Comparison of ENCODE assay signal across 14 cellular contexts in genomic region chr5:109388407-109388806, GRCh38. TPM values are rescaled to one million over a fixed set of nuclear protein-coding genes. Genes with fewer than 3 reads are reported as not detected.
DNase-seq lines count a peak whose midpoint lies in the region; TF ChIP-seq lines count a peak whose summit lies in the region.
"Had no signal": no experiment of that assay in that cellular context is flagged by ENCODE, and none has a peak within 500 bp of the region (broad histone marks: within the 10 kb centered on the region; RNA-seq: fewer than 3 reads in every experiment).

No MANE protein-coding gene starts in this region.

- H3K4me1 ChIP-seq in mammary epithelial cell (ENCODE audit: insufficient read depth, low read length) (peaks cover 14% of the 10 kb centered on the region), mesenchymal stem cell (ENCODE audit: control insufficient read depth, insufficient read depth, low read depth, low read length) (peaks cover 3% of the 10 kb centered on the region)

- no peak for DNase-seq in Calu3
- peak; percentile 29 for DNase-seq in LHCN-M2 (ENCODE audit: low read depth)
- no peak for DNase-seq in mammary epithelial cell
- peak; percentile 48 for DNase-seq in mesenchymal stem cell
- DNase-seq in NCI-H1417 treated with DMSO at 0.1 percent for 48 hours (lab: John Stamatoyannopoulos, UW): no peak
- no peak for DNase-seq in middle frontal gyrus (ENCODE audit: extremely low spot score, low spot score)
- no peak for DNase-seq in GM19240 (ENCODE audit: insufficient read length, low spot score)
- DNase-seq: activated T-cell treated with anti-CD3 and anti-CD28 coated beads, Interleukin-2, amount 50 U/mL, for 24 hours; anterior cingulate cortex; KG1; NCI-H2081; pancreas; stimulated activated CD4-positive, alpha-beta T cell treated with anti-CD3 and anti-CD28 coated beads, Interleukin-12 subunit alpha, Interleukin-12 subunit beta, amount 100 ng/mL, for 4 hours had no signal

- in situ Hi-C loops in mammary epithelial cell (cut with MboI; ENCODE audit: low sequenced_read_pairs in 2 of 2): no loop called here

- no peak overlapping the region for H2BK5ac ChIP-seq in mesenchymal stem cell (ENCODE audit: low read depth, low read length, poor library complexity, severe bottlenecking)

- TF ChIP-seq CTCF in Calu3 (IDR thresholded peaks at IDR 0.05; ENCODE audit: unreplicated experiment) (no peak), mammary epithelial cell (conservative IDR thresholded peaks at IDR 0.05 in 1 of 2, IDR thresholded peaks at IDR 0.05 in 1 of 2; ENCODE audit: extremely low read depth in 1 of 2, insufficient read depth in 1 of 2, low read depth in 1 of 2, low read length in 2 of 2) (no peak)

- H3K79me1 ChIP-seq in mesenchymal stem cell (replicated peaks; ENCODE audit: low read length, poor library complexity, severe bottlenecking): peaks cover 3% of the 10 kb centered on the region

- H3K14ac ChIP-seq in mesenchymal stem cell (ENCODE audit: low read length in 2 of 2): no peak overlapping the region

- CTCF ChIA-PET in Calu3 (lab: Charles Lee): no interaction called here
- CTCF ChIA-PET in mammary epithelial cell (lab: Charles Lee; ENCODE audit: low non-redundant PET): no interaction called here

- no peaks in the 10 kb centered on the region for H3K27me3 Mint-ChIP-seq in Calu3 (ENCODE audit: unreplicated experiment)
- H3K27me3 Mint-ChIP-seq: activated T-cell treated with anti-CD3 and anti-CD28 coated beads, Interleukin-2, amount 50 U/mL, for 24 hours had no signal

- peaks cover 24% of the 10 kb centered on the region for H3K36me3 Mint-ChIP-seq in Calu3 (ENCODE audit: insufficient read depth, unreplicated experiment)

- no peaks in the 10 kb centered on the region for H3K27me3 ChIP-seq in mammary epithelial cell (ENCODE audit: insufficient read depth, low read length)
- H3K27me3 ChIP-seq in mesenchymal stem cell (ENCODE audit: control insufficient read depth in 1 of 2, insufficient read depth in 1 of 2, low read length in 2 of 2): no peaks in the 10 kb centered on the region
- H3K27me3 ChIP-seq: pancreas had no signal

- H2AFZ ChIP-seq in mammary epithelial cell (ENCODE audit: low read depth, low read length) (no peak overlapping the region), mesenchymal stem cell (ENCODE audit: low read depth, low read length) (no peak overlapping the region)

- no peaks in the 10 kb centered on the region for H3K9me3 ChIP-seq in mammary epithelial cell (replicated peaks; ENCODE audit: insufficient read depth, low read length)
- H3K9me3 ChIP-seq in mesenchymal stem cell (ENCODE audit: control insufficient read depth, low read length): no peaks in the 10 kb centered on the region
- H3K9me3 ChIP-seq: pancreas, thoracic aorta had no signal

- H3K9me3 Mint-ChIP-seq in Calu3 (ENCODE audit: low read depth, unreplicated experiment): no peaks in the 10 kb centered on the region
- H3K9me3 Mint-ChIP-seq: activated T-cell treated with anti-CD3 and anti-CD28 coated beads, Interleukin-2, amount 50 U/mL, for 24 hours had no signal

- no peaks in the 10 kb centered on the region for H4K20me1 ChIP-seq in mammary epithelial cell (ENCODE audit: insufficient read depth, low read length)

- peak overlapping the region; percentile 15 for H3K27ac Mint-ChIP-seq in Calu3 (ENCODE audit: unreplicated experiment)

- H3K4me3 ChIP-seq in mammary epithelial cell (replicated peaks in 1 of 3; ENCODE audit: insufficient read depth in 1 of 3, low read depth in 2 of 3, low read length in 3 of 3) (no peak overlapping the region), mesenchymal stem cell (ENCODE audit: insufficient read depth in 1 of 2, low read depth in 1 of 2, low read length in 2 of 2) (no peak overlapping the region)
- H3K4me3 ChIP-seq: pancreas, thoracic aorta had no signal

- no peak overlapping the region for H3K4ac ChIP-seq in mesenchymal stem cell (ENCODE audit: low read depth in 1 of 2, low read length in 2 of 2)

- no peak overlapping the region for H2BK120ac ChIP-seq in mesenchymal stem cell (ENCODE audit: low read depth, low read length)

- H4K8ac ChIP-seq in mesenchymal stem cell (ENCODE audit: low read length): no peak overlapping the region

- H3K18ac ChIP-seq in mesenchymal stem cell (ENCODE audit: low read depth in 1 of 2, low read length in 2 of 2): peak overlapping the region in 1 of 2 experiments; percentile 59

- no peak overlapping the region for H3K23ac ChIP-seq in mesenchymal stem cell (ENCODE audit: low read length in 2 of 2)

- peaks cover 69% of the 10 kb centered on the region for H3K4me1 Mint-ChIP-seq in Calu3 (ENCODE audit: low read depth, unreplicated experiment)

- no peak overlapping the region for H2BK15ac ChIP-seq in mesenchymal stem cell (ENCODE audit: low read depth, poor library complexity, severe bottlenecking)

- dilution Hi-C loops in mammary epithelial cell (cut with HindIII; ENCODE audit: low sequenced_read_pairs): no loop called here

- H3K27ac ChIP-seq in mammary epithelial cell (ENCODE audit: insufficient read depth, low read depth, low read length) (peak overlapping the region; percentile 11), mesenchymal stem cell (ENCODE audit: low read length, poor library complexity, severe bottlenecking) (no peak overlapping the region)
- H3K27ac ChIP-seq: thoracic aorta had no signal

- BruUV-seq in Calu3 (replicated peaks; lab: Mats Ljungman, UMichigan): no TSS peak
- no TSS peak for BruUV-seq in mammary epithelial cell (replicated peaks; lab: Mats Ljungman, UMichigan)

- peak overlapping the region; percentile 25 for H3K4me2 ChIP-seq in mammary epithelial cell (ENCODE audit: insufficient read depth, low read depth, low read length)
- no peak overlapping the region for H3K4me2 ChIP-seq in mesenchymal stem cell (ENCODE audit: low read length, poor library complexity, severe bottlenecking)

- WGBS in mammary epithelial cell (ENCODE audit: low coverage, missing lambda C conversion rate): 89% methylated on average over 2 of the region's 2 CpGs
- WGBS in mesenchymal stem cell: no CpG with 5 or more reads among the region's 2 CpGs

- H2BK12ac ChIP-seq in mesenchymal stem cell (ENCODE audit: low read length in 2 of 2): peak overlapping the region in 1 of 2 experiments; percentile 14

- H3K9ac ChIP-seq in mammary epithelial cell (ENCODE audit: insufficient read depth, low read length) (no peak overlapping the region), mesenchymal stem cell (ENCODE audit: low read length) (no peak overlapping the region)

- H2AK5ac ChIP-seq in mesenchymal stem cell (ENCODE audit: low read length, severe bottlenecking): no peak overlapping the region

- no peak overlapping the region for H3K4me3 Mint-ChIP-seq in Calu3 (ENCODE audit: low read depth, unreplicated experiment)
- H3K4me3 Mint-ChIP-seq: activated T-cell treated with anti-CD3 and anti-CD28 coated beads, Interleukin-2, amount 50 U/mL, for 24 hours had no signal

- H3K36me3 ChIP-seq in mammary epithelial cell (ENCODE audit: insufficient read depth, low read length): no peaks in the 10 kb centered on the region
- peaks cover 0 to 11% of the 10 kb centered on the region in 2 experiments for H3K36me3 ChIP-seq in mesenchymal stem cell (ENCODE audit: control insufficient read depth in 1 of 2, insufficient read depth in 2 of 2, low read depth in 1 of 2, low read length in 2 of 2)
- H3K36me3 ChIP-seq: pancreas, thoracic aorta had no signal

- intact Hi-C loops in Calu3 (cut with micrococcal nuclease; ENCODE audit: unreplicated experiment): loop anchor here (2.0 kb wide), 1 partner anchor 18 kb away; no protein-coding TSS in a partner anchor
- intact Hi-C loops in mammary epithelial cell (cut with micrococcal nuclease): no loop called here

- peaks cover 85% of the 10 kb centered on the region for H3K79me2 ChIP-seq in mammary epithelial cell (ENCODE audit: insufficient read depth, low read length)

- H4K91ac ChIP-seq in mesenchymal stem cell (ENCODE audit: low read length): no peak overlapping the region

RNA-seq across cellular contexts. Expression of gene PJA2, which starts 21.4 kb away (rescaled TPM):
- total RNA-seq in Calu3 (2022) (81.0 and 89.0 TPM in 2 replicates), LHCN-M2 (2014; rRNA removed) (51.7 and 58.4 TPM in 2 replicates), mammary epithelial cell (10 to 100 TPM; 40.3 to 64.5 TPM)
- 26.7 TPM for polyA plus RNA-seq in LHCN-M2 (2012)
- polyA plus RNA-seq in mammary epithelial cell: 24.2 TPM
- 48.6 TPM for polyA minus RNA-seq in mammary epithelial cell
- 54.5 TPM for polyA plus RNA-seq in mesenchymal stem cell (2013, experiment 1 of 2)
- 55.2 TPM for polyA plus RNA-seq in mesenchymal stem cell (2013, experiment 2 of 2)

Comparison
In these comparisons a context has a peak if more than half of its experiments do, and no peak if none do; other contexts are left out.
1. DNase-seq: peak in LHCN-M2 (single experiment) and mesenchymal stem cell (single experiment); none in Calu3 (single experiment), mammary epithelial cell (single experiment), NCI-H1417 treated with DMSO at 0.1 percent for 48 hours (single experiment), middle frontal gyrus (single experiment) and GM19240 (single experiment).